In the genomic region with DNA sequence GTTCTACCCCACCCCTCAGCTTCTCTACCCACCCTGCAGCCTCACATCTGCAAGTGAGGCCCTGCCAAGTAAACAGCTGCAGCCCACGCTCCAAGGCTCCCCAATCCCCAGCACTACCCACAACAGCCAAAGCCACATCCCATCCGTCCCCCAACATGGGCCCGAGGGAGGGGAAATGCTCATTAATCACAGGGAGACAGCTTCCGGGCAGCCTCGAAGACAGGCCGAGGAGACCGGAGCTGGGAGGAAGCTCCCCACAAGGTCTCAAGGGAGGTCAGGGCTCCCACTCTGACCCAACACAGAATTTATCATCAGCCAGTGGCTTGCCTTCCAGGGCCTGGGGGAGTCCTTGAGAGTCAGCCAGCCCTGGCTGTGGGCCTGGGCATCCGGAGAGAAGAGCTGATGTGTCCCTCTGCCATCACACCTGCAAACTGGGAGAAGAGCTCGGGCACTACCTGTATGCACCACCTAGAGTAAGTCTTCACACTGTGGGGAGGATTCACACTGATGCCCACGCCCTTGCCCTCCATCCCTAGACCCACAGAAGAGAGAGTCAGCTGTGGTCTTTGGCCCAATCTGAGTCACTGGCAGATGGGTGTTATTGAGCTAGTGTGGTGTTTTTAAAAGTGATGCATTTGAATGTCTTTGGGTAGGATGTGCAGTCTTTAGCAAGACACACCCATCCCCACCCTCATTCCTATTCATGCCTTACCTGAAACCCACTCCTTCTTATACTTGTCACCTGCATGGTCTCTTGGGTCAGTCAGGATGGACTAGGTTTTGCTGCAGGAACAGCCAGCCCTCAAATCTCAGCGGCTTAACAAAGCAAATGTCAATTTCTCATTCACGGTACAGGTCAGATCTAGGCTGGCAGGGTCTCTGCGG, we compare ENCODE assay signal across 8 cellular contexts.
A peak's percentile ranks its signal among the peaks of the same experiment; 100 is the strongest.
DNase-seq lines count a peak whose midpoint lies in the region; ATAC-seq and TF ChIP-seq lines count a peak whose summit lies in the region.

No MANE protein-coding gene starts in this region.

- H3K36me3 ChIP-seq in tibial artery, result no peaks in the 10 kb centered on the region

- intact Hi-C loops in tibial artery (cut with DNase I; ENCODE audit: low total_unique reads), result no loop called here

- H3K27ac Mint-ChIP-seq in nephron progenitor cell, result no peak overlapping the region

- no peaks in the 10 kb centered on the region for H3K36me3 Mint-ChIP-seq in nephron progenitor cell (ENCODE audit: low read depth)
- no peaks in the 10 kb centered on the region for H3K36me3 Mint-ChIP-seq in activated T-cell treated with anti-CD3 and anti-CD28 coated beads, Interleukin-2, amount 50 U/mL, for 4 hours (ENCODE audit: insufficient read depth)

- peaks cover 0 to 3% (median 0%) of the 10 kb centered on the region in 4 donors for H3K4me1 ChIP-seq in tibial artery

- H3K27me3 Mint-ChIP-seq in nephron progenitor cell (ENCODE audit: low read depth, poor library complexity), result peaks cover 5% of the 10 kb centered on the region
- no peaks in the 10 kb centered on the region for H3K27me3 Mint-ChIP-seq in activated T-cell treated with anti-CD3 and anti-CD28 coated beads, Interleukin-2, amount 50 U/mL, for 4 hours (ENCODE audit: low read depth)

- H3K4me3 ChIP-seq in tibial artery, result no peak overlapping the region

- H3K9me3 ChIP-seq in tibial artery, result no peaks in the 10 kb centered on the region

- ATAC-seq in HG03135 (IDR thresholded peaks at IDR 0.05; ENCODE audit: unreplicated experiment), result peak; percentile 59
- no peak for ATAC-seq in activated T-cell treated with anti-CD3 and anti-CD28 coated beads, Interleukin-2, amount 50 U/mL, for 4 hours

- H3K9me3 Mint-ChIP-seq in nephron progenitor cell, result no peaks in the 10 kb centered on the region
- no peaks in the 10 kb centered on the region for H3K9me3 Mint-ChIP-seq in activated T-cell treated with anti-CD3 and anti-CD28 coated beads, Interleukin-2, amount 50 U/mL, for 4 hours

- H3K27ac ChIP-seq in tibial artery, result no peak overlapping the region

- DNase-seq in GM04504 (ENCODE audit: low read depth) (peak; percentile 58), amniotic epithelial cell (ENCODE audit: low read depth) (peak; percentile 79), nephron progenitor cell (peak; percentile 60), superior temporal gyrus (ENCODE audit: extremely low spot score) (no peak), tibial artery (no peak), COR-L47 (lab: John Stamatoyannopoulos, UW) (no peak)
- no peak for DNase-seq in activated T-cell treated with anti-CD3 and anti-CD28 coated beads, Interleukin-2, amount 50 U/mL, for 4 hours

- H3K4me1 Mint-ChIP-seq in nephron progenitor cell, result peaks cover 58% of the 10 kb centered on the region
- H3K4me1 Mint-ChIP-seq in activated T-cell treated with anti-CD3 and anti-CD28 coated beads, Interleukin-2, amount 50 U/mL, for 4 hours (ENCODE audit: low read depth), result no peaks in the 10 kb centered on the region

- no peak for TF ChIP-seq CTCF in nephron progenitor cell (IDR thresholded peaks at IDR 0.05)
- TF ChIP-seq CTCF in tibial artery (IDR thresholded peaks at IDR 0.05), result no peak

- H3K27me3 ChIP-seq in tibial artery, result no peaks in the 10 kb centered on the region

- no peak overlapping the region for H3K4me3 Mint-ChIP-seq in nephron progenitor cell
- H3K4me3 Mint-ChIP-seq in activated T-cell treated with anti-CD3 and anti-CD28 coated beads, Interleukin-2, amount 50 U/mL, for 4 hours, result no peak overlapping the region

Comparison
In these comparisons a context has a peak if more than half of its experiments do, and no peak if none do; other contexts are left out.
1. DNase-seq: peak in GM04504 (single experiment), amniotic epithelial cell (single experiment) and nephron progenitor cell (single experiment); none in superior temporal gyrus (single experiment), activated T-cell treated with anti-CD3 and anti-CD28 coated beads, Interleukin-2, amount 50 U/mL, for 4 hours (single experiment), tibial artery (0 of 2) and COR-L47 (single experiment).